ENCODE assay signal across 8 cellular contexts in the genomic region with DNA sequence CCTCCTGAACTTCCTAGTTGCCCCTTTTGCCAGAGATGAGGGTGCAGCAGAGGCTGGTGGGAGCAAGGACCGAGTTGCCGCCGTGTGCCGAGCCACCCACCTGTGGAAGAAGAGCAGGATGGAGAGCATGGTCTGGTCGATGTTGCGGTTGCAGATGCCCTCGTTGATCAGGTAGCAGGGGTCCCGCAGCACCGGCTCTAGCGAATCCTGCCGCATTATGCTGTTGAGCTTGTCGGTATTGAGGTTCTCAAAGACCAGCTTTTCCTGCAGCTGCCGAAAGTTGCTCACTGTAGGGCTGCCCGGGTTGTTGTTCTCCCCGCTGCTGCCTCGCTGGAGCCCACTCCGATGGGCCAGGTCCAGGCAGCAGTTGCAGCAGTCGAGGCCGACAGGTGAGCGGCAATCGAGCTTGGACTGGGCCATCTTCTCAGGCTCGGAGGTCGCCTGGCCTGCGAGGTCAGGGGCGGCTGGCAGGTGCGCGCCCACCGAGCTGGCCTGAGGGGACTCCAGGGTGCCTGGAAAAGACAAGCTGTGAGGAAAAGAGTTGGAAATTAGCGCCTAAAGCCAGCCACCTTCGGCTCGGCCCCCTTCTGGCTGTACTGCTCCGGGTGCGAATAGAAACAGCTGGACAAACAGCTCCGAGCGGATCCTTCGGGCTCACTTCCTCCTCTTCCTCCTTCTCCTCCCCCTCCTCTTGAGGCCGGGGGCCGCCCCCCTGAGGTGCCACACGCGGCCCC. TPM values are rescaled to one million over a fixed set of nuclear protein-coding genes. Genes with fewer than 3 reads are reported as not detected.
DNase-seq lines count a peak whose midpoint lies in the region; ATAC-seq, FAIRE-seq and TF ChIP-seq lines count a peak whose summit lies in the region.

No MANE protein-coding gene starts in this region.

- no peak for TF ChIP-seq CTCF in mucosa of descending colon (IDR thresholded peaks at IDR 0.05)

- no peaks in the 10 kb centered on the region for H3K36me3 ChIP-seq in mucosa of descending colon (ENCODE audit: low read depth)

- intact Hi-C loops in mucosa of descending colon (cut with DNase I, micrococcal nuclease), result loop anchor here (5.0 kb wide), 1 partner anchor 118 kb away; no protein-coding TSS in a partner anchor

- peak overlapping the region; percentile 9 for H3K27ac ChIP-seq in caudate nucleus (ENCODE audit: low read depth, low read length)

- no peak for FAIRE-seq in RCC 7860 (lab: Jason Lieb, UNC)

- peaks cover 16% of the 10 kb centered on the region for H3K27me3 Mint-ChIP-seq in IgD-negative memory B cell

- no peaks in the 10 kb centered on the region for H3K36me3 Mint-ChIP-seq in IgD-negative memory B cell

- no peaks in the 10 kb centered on the region for H3K9me3 ChIP-seq in mucosa of descending colon

- H3K4me3 ChIP-seq in mucosa of descending colon, result no peak overlapping the region

- no peak overlapping the region for H3K27ac Mint-ChIP-seq in IgD-negative memory B cell

- H3K4me3 Mint-ChIP-seq in IgD-negative memory B cell, result peak overlapping the region; percentile 86 to 98 (median 91)

- peak; percentile 1 for DNase-seq in activated naive CD4-positive, alpha-beta T cell treated with Interleukin-2 at 50 U/mL for 16 hours
- no peak for DNase-seq in activated naive CD4-positive, alpha-beta T cell treated with anti-CD3 and anti-CD28 coated beads, Interleukin-2, amount 50 U/mL, for 16 hours
- no peak for DNase-seq in caudate nucleus (lab: John Stamatoyannopoulos, UW)
- DNase-seq in mucosa of descending colon, result peak in 2 of 3 donors; percentile 9 to 40
- DNase-seq in occipital lobe (lab: John Stamatoyannopoulos, UW), result no peak
- DNase-seq in amniotic stem cell (lab: John Stamatoyannopoulos, UW), result no peak
- no peak for DNase-seq in RCC 7860 (ENCODE audit: low spot score)

- H3K4me1 Mint-ChIP-seq in IgD-negative memory B cell, result peaks cover 0 to 5% (median 3%) of the 10 kb centered on the region in 3 donors

- H3K4me1 ChIP-seq in mucosa of descending colon (ENCODE audit: low read depth), result no peaks in the 10 kb centered on the region

- peak; percentile 19 for ATAC-seq in mucosa of descending colon

- H3K9me3 Mint-ChIP-seq in IgD-negative memory B cell, result no peaks in the 10 kb centered on the region

RNA-seq across cellular contexts. Expression of a gene that starts 0.4 kb away (rescaled TPM):
- 1,475 TPM for polyA plus RNA-seq in IgD-negative memory B cell
- total RNA-seq in mucosa of descending colon, result 100 to 1,000 TPM in 1 of 3 donors, 10 to 100 TPM in 2; 14.1 to 118 (median 64.7) TPM
- total RNA-seq in occipital lobe, result 39.6 TPM

RNA-seq across cellular contexts. Expression of a gene that starts 2.4 kb away (rescaled TPM):
- polyA plus RNA-seq in IgD-negative memory B cell, result not detected
- not detected for total RNA-seq in mucosa of descending colon
- total RNA-seq in occipital lobe, result not detected

RNA-seq across cellular contexts. Expression of a gene that starts 50.5 kb away (rescaled TPM):
- 2.4 TPM for polyA plus RNA-seq in IgD-negative memory B cell
- 10 to 100 TPM in 1 of 3 donors, 1 to 10 TPM in 2; 2.9 to 29.0 (median 5.4) TPM for total RNA-seq in mucosa of descending colon
- 10.0 TPM for total RNA-seq in occipital lobe

Comparison
In these comparisons a context has a peak if more than half of its experiments do, and no peak if none do; other contexts are left out.
1. DNase-seq: peak in activated naive CD4-positive, alpha-beta T cell treated with Interleukin-2 at 50 U/mL for 16 hours (single experiment) and mucosa of descending colon (2 of 3); none in activated naive CD4-positive, alpha-beta T cell treated with anti-CD3 and anti-CD28 coated beads, Interleukin-2, amount 50 U/mL, for 16 hours (single experiment), caudate nucleus (0 of 61), occipital lobe (single experiment), amniotic stem cell (single experiment) and RCC 7860 (single experiment).